ENCODE assay signal across 10 cellular contexts in genomic region chr4:147933316-147933715, GRCh38.
A peak's percentile ranks its signal among the peaks of the same experiment; 100 is the strongest.
DNase-seq lines count a peak whose midpoint lies in the region; ATAC-seq and TF ChIP-seq lines count a peak whose summit lies in the region.
"Had no signal": no experiment of that assay in that cellular context is flagged by ENCODE, and none has a peak within 500 bp of the region (broad histone marks: within the 10 kb centered on the region; RNA-seq: fewer than 3 reads in every experiment).

No MANE protein-coding gene starts in this region.

- ATAC-seq in GM19351 (IDR thresholded peaks at IDR 0.05; ENCODE audit: unreplicated experiment), result peak; percentile 80
- peak; percentile 90 to 97 for ATAC-seq in gastrocnemius medialis

- no peak overlapping the region for H3K27ac ChIP-seq in OCI-LY1 (ENCODE audit: low read depth, low read length, poor library complexity, severe bottlenecking)
- H3K27ac ChIP-seq in fibroblast of lung (ENCODE audit: insufficient read depth, low read length), result no peak overlapping the region
- peak overlapping the region in 1 of 4 donors; percentile 42 for H3K27ac ChIP-seq in gastrocnemius medialis
- H3K27ac ChIP-seq: hepatocyte had no signal

- H3F3A ChIP-seq in OCI-LY1 (ENCODE audit: insufficient read depth, low read length), result no peaks in the 10 kb centered on the region

- no peak overlapping the region for H3K9ac ChIP-seq in OCI-LY1 (ENCODE audit: low read length)
- H3K9ac ChIP-seq in fibroblast of lung (ENCODE audit: insufficient read depth, low read length), result no peak overlapping the region

- TF ChIP-seq CTCF in OCI-LY1 (IDR thresholded peaks at IDR 0.05; ENCODE audit: low read length) (peak; percentile 46), fibroblast of lung (conservative IDR thresholded peaks at IDR 0.05 in 1 of 2, IDR thresholded peaks at IDR 0.05 in 1 of 2; ENCODE audit: low read depth in 1 of 2, low read length in 2 of 2) (peak; percentile 11 to 34), gastrocnemius medialis (IDR thresholded peaks at IDR 0.05 in 4 of 5, conservative IDR thresholded peaks at IDR 0.05 in 1 of 5) (peak in 3 of 5 experiments; percentile 13 to 27 (median 18))

- H3K27me3 ChIP-seq in OCI-LY1 (ENCODE audit: insufficient read depth, low read length) (no peaks in the 10 kb centered on the region), fibroblast of lung (ENCODE audit: control insufficient read depth, insufficient read depth, low read length) (no peaks in the 10 kb centered on the region), gastrocnemius medialis (no peaks in the 10 kb centered on the region)
- H3K27me3 ChIP-seq: hepatocyte had no signal

- no peak for TF ChIP-seq POLR2A in gastrocnemius medialis (IDR thresholded peaks at IDR 0.05)

- intact Hi-C loops in gastrocnemius medialis (cut with DNase I; ENCODE audit: low total_unique reads), result no loop called here

- H3K79me2 ChIP-seq in OCI-LY1 (ENCODE audit: insufficient read depth, low read length), result no peaks in the 10 kb centered on the region
- H3K79me2 ChIP-seq in fibroblast of lung (ENCODE audit: control insufficient read depth, insufficient read depth, low read length), result no peaks in the 10 kb centered on the region
- H3K79me2 ChIP-seq: hepatocyte had no signal

- H3K9me3 ChIP-seq in OCI-LY1 (ENCODE audit: low read length), result no peaks in the 10 kb centered on the region
- H3K9me3 ChIP-seq in fibroblast of lung (ENCODE audit: control insufficient read depth, insufficient read depth, low read depth, low read length), result no peaks in the 10 kb centered on the region
- no peaks in the 10 kb centered on the region for H3K9me3 ChIP-seq in gastrocnemius medialis

- H3K4me3 ChIP-seq in OCI-LY1 (ENCODE audit: low read depth, low read length, poor library complexity, severe bottlenecking), result no peak overlapping the region
- no peak overlapping the region for H3K4me3 ChIP-seq in fibroblast of lung (replicated peaks in 1 of 4; ENCODE audit: control extremely low read depth in 1 of 4, insufficient read depth in 1 of 4, low read depth in 3 of 4, low read length in 4 of 4)
- H3K4me3 ChIP-seq in gastrocnemius medialis, result no peak overlapping the region
- H3K4me3 ChIP-seq: hepatocyte had no signal

- H3K36me3 ChIP-seq in OCI-LY1 (ENCODE audit: insufficient read depth, low read length) (no peaks in the 10 kb centered on the region), fibroblast of lung (ENCODE audit: control insufficient read depth, insufficient read depth, low read length) (no peaks in the 10 kb centered on the region), gastrocnemius medialis (no peaks in the 10 kb centered on the region)

- H4K20me1 ChIP-seq in OCI-LY1 (ENCODE audit: insufficient read depth, low read length), result no peaks in the 10 kb centered on the region
- no peaks in the 10 kb centered on the region for H4K20me1 ChIP-seq in fibroblast of lung (ENCODE audit: control insufficient read depth, extremely low read depth, insufficient read depth, low read length)

- DNase-seq in fibroblast of lung (ENCODE audit: low read depth in 2 of 2), result peak in 1 of 2 donors; percentile 47
- DNase-seq in gastrocnemius medialis, result peak; percentile 31 to 56
- DNase-seq in ecto neural progenitor cell (ENCODE audit: low spot score), result no peak
- no peak for DNase-seq in NCI-H146 treated with DMSO at 0.1 percent for 48 hours (lab: John Stamatoyannopoulos, UW; ENCODE audit: unreplicated experiment)
- no peak for DNase-seq in LoVo (ENCODE audit: low spot score)
- DNase-seq: naive B cell; stimulated activated CD4-positive, alpha-beta T cell treated with anti-CD3 and anti-CD28 coated beads, Interleukin-1b, Interleukin-23, amount 100 ng/mL, for 48 hours had no signal

- in situ Hi-C loops in gastrocnemius medialis (cut with MboI; ENCODE audit: low sequenced_read_pairs in 4 of 4), result no loop called here

- H3K4me1 ChIP-seq in OCI-LY1 (ENCODE audit: insufficient read depth, low read length, severe bottlenecking) (no peaks in the 10 kb centered on the region), fibroblast of lung (ENCODE audit: control insufficient read depth, extremely low read depth, insufficient read depth, low read length) (no peaks in the 10 kb centered on the region), gastrocnemius medialis (peaks cover 0 to 3% of the 10 kb centered on the region in 2 donors)

- H2AFZ ChIP-seq in OCI-LY1 (ENCODE audit: low read length) (no peak overlapping the region), fibroblast of lung (ENCODE audit: low read length) (no peak overlapping the region)
- H2AFZ ChIP-seq: hepatocyte had no signal

- no peaks in the 10 kb centered on the region for H3K9me2 ChIP-seq in OCI-LY1 (ENCODE audit: low read depth, low read length)

- H3K4me2 ChIP-seq in OCI-LY1 (ENCODE audit: low read length) (no peak overlapping the region), fibroblast of lung (ENCODE audit: extremely low read depth, insufficient read depth, low read length) (no peak overlapping the region)
- H3K4me2 ChIP-seq: hepatocyte had no signal

Comparison
In these comparisons a context has a peak if more than half of its experiments do, and no peak if none do; other contexts are left out.
1. DNase-seq: peak in gastrocnemius medialis (2 of 2); none in ecto neural progenitor cell (single experiment), NCI-H146 treated with DMSO at 0.1 percent for 48 hours (single experiment) and LoVo (single experiment).
2. Peak in every context shown above with its lines, with median percentiles within 50 percentile points of each other: CTCF ChIP-seq.